ENCODE assay signal across 11 cellular contexts in the genomic region with DNA sequence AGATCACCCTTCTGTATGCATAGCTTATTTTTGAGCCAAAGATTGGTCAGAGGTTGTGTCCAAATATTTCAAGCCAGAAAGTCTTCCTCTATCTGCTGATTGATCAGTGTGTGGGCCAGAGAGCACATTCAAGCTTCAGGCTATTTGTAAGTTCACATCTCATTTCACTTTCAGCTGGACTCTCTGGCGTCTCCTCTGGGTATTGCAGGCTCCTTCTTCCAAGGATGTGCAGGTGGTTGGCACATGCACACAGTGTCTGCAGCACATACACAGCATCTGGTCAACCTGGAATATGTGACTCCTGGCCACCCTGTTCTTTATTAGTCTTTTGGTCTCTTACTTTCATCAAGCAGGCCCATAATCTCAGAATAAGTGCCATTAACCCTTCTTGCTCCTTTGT.
A peak's percentile ranks its signal among the peaks of the same experiment; 100 is the strongest.
DNase-seq lines count a peak whose midpoint lies in the region; TF ChIP-seq lines count a peak whose summit lies in the region.
"Had no signal": no experiment of that assay in that cellular context is flagged by ENCODE, and none has a peak within 500 bp of the region (broad histone marks: within the 10 kb centered on the region; RNA-seq: fewer than 3 reads in every experiment).

No MANE protein-coding gene starts in this region.

- in situ Hi-C loops in ACHN (cut with HindIII; ENCODE audit: low pct_ligation_motif_present, low pct_unique_long_range_greater_than_20kb, low sequenced_read_pairs): no loop called here

- peak; percentile 31 for DNase-seq in NAMALWA (ENCODE audit: low spot score)
- peak; percentile 3 for DNase-seq in cerebellar cortex (ENCODE audit: low spot score)
- DNase-seq in retina: peak; percentile 28
- no peak for DNase-seq in T-helper 9 cell
- no peak for DNase-seq in ACHN
- no peak for DNase-seq in medulla oblongata (ENCODE audit: extremely low spot score)
- DNase-seq: activated CD4-positive, alpha-beta T cell treated with anti-CD3 and anti-CD28 coated beads, Interleukin-2, amount 50 U/mL, for 1 hour; body of pancreas; COR-L47; left ventricle myocardium superior had no signal

- TF ChIP-seq CTCF in GM12873 (IDR thresholded peaks at IDR 0.05; ENCODE audit: insufficient read depth, low read depth, low read length, missing control alignments): peak; percentile 23

Comparison
In these comparisons a context has a peak if more than half of its experiments do, and no peak if none do; other contexts are left out.
1. DNase-seq: peak in NAMALWA (single experiment), cerebellar cortex (single experiment) and retina (single experiment); none in T-helper 9 cell (single experiment), ACHN (single experiment) and medulla oblongata (single experiment).